In the genomic region with DNA sequence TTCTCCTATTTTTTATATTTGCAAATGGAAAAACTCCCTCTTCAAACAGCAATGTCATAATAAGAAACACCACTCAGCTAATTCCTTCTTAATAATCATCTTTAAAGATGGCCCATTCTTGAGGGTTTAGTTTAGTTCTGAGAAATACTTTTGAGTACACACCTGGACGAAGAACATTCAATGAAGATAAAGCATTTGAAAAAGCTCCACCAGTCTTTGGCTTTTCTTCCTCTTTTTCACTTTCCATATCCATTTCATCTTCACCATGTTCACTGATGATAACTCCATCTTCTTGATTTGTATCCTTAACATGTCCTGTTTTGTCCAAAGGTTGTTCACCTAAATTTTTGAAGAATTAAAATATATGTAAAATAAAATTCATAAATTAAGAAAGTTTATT, we compare ENCODE assay signal across 20 cellular contexts. TPM values are rescaled to one million over a fixed set of nuclear protein-coding genes. Genes with fewer than 3 reads are reported as not detected.
DNase-seq lines count a peak whose midpoint lies in the region; ATAC-seq, FAIRE-seq and TF ChIP-seq lines count a peak whose summit lies in the region.
"Had no signal": no experiment of that assay in that cellular context is flagged by ENCODE, and none has a peak within 500 bp of the region (broad histone marks: within the 10 kb centered on the region; RNA-seq: fewer than 3 reads in every experiment).

No MANE protein-coding gene starts in this region.

- TF ChIP-seq CTCF in OCI-LY7 (conservative IDR thresholded peaks at IDR 0.05; ENCODE audit: low read length) (no peak), GM10248 (IDR thresholded peaks at IDR 0.05; ENCODE audit: control extremely low read depth, extremely low read depth, low read depth, missing control alignments) (no peak)

- H3K9me3 Mint-ChIP-seq in memory B cell: no peaks in the 10 kb centered on the region
- H3K9me3 Mint-ChIP-seq: CD14-positive monocyte, IgD-negative memory B cell had no signal

- peaks cover 15% of the 10 kb centered on the region for H4K20me1 ChIP-seq in OCI-LY7 (ENCODE audit: insufficient read depth, low read length)

- H3K36me3 ChIP-seq in OCI-LY7 (ENCODE audit: insufficient read depth, low read length): peaks cover 99% of the 10 kb centered on the region

- BruUV-seq in OCI-LY7 (replicated peaks; lab: Mats Ljungman, UMichigan): no TSS peak

- H3K9me2 ChIP-seq in OCI-LY7 (ENCODE audit: insufficient read depth, low read length): no peaks in the 10 kb centered on the region

- H3K36me3 Mint-ChIP-seq in memory B cell: peaks cover 41% of the 10 kb centered on the region

- no peak overlapping the region for H3K4me3 Mint-ChIP-seq in memory B cell
- H3K4me3 Mint-ChIP-seq: CD14-positive monocyte had no signal

- H3K27me3 Mint-ChIP-seq in memory B cell: no peaks in the 10 kb centered on the region
- H3K27me3 Mint-ChIP-seq: IgD-negative memory B cell had no signal

- FAIRE-seq in A204.1 (lab: Jason Lieb, UNC) (peak; percentile 19), GM18507 (lab: Jason Lieb, UNC) (peak; percentile 26)
- FAIRE-seq: GM19239 had no signal

- peaks cover 24% of the 10 kb centered on the region for H3K4me1 Mint-ChIP-seq in memory B cell

- no peak overlapping the region for H3K4me2 ChIP-seq in OCI-LY7 (ENCODE audit: low read length)

- H3K27ac Mint-ChIP-seq in memory B cell: no peak overlapping the region

- H3K4me1 ChIP-seq in OCI-LY7 (ENCODE audit: insufficient read depth, low read length, poor library complexity, severe bottlenecking): peaks cover 18% of the 10 kb centered on the region

- CTCF ChIA-PET in OCI-LY7 (lab: Charles Lee; ENCODE audit: unreplicated experiment): interaction anchor here (0.5 to 0.6 kb wide), 2 partner anchors 443 to 1138 kb away, joined by 3 read pairs; no protein-coding TSS in a partner anchor
- CTCF ChIA-PET in GM10248 (lab: Yijun Ruan, JAX): interaction anchor here (1.0 to 1.7 kb wide), 2 partner anchors 8 to 9 kb away, joined by 4 to 6 read pairs; no protein-coding TSS in a partner anchor

- POLR2A ChIA-PET in OCI-LY7 (lab: Charles Lee) (interaction anchor here (0.6 to 1.9 kb wide), 4 partner anchors 9 to 56 kb away, joined by 4 to 13 read pairs (median 5); a partner anchor contains a TSS), GM10248 (lab: Yijun Ruan, JAX) (interaction anchor here (0.8 kb wide), 1 partner anchor 9 kb away, joined by 6 read pairs; no protein-coding TSS in a partner anchor)

- H3K27ac ChIP-seq in OCI-LY7 (ENCODE audit: low read depth, low read length, poor library complexity, severe bottlenecking): no peak overlapping the region
- H3K27ac ChIP-seq: SK-N-MC had no signal

- no peak overlapping the region for H2AFZ ChIP-seq in OCI-LY7 (ENCODE audit: low read length)

- DNase-seq in GM18507 (ENCODE audit: extremely low spot score, insufficient read length, low read depth): no peak
- DNase-seq in OCI-LY7 (ENCODE audit: low spot score): peak; percentile 13
- DNase-seq in memory B cell (ENCODE audit: low spot score in 2 of 2): peak in 1 of 2 donors; percentile 9
- no peak for DNase-seq in GOT3 (lab: John Stamatoyannopoulos, UW)
- no peak for DNase-seq in activated gamma-delta T cell (lab: John Stamatoyannopoulos, UW)
- no peak for DNase-seq in GM10248 (ENCODE audit: extremely low spot score)
- DNase-seq: DMS79 treated with DMSO at 0.1 percent for 48 hours, NCI-H1105 treated with DMSO at 0.1 percent for 48 hours, NCI-H2029 treated with DMSO at 0.1 percent for 48 hours, NCI-H2171, NCI-H82, PC-3, Right ventricle myocardium superior, SW 1271, T-helper 2 cell had no signal

- intact Hi-C loops in OCI-LY7 (cut with micrococcal nuclease; ENCODE audit: unreplicated experiment): no loop called here

- ATAC-seq in memory B cell (ENCODE audit: low read depth): peak; percentile 62
- ATAC-seq: PC-3 had no signal

- H3K4me3 ChIP-seq in OCI-LY7 (ENCODE audit: low read depth, low read length, poor library complexity, severe bottlenecking): no peak overlapping the region
- H3K4me3 ChIP-seq: SK-N-MC had no signal

- H3K79me2 ChIP-seq in OCI-LY7 (ENCODE audit: insufficient read depth, low read depth, low read length): peaks cover 69% of the 10 kb centered on the region

- peaks cover 14% of the 10 kb centered on the region; the same call in 1 of the 2 replicates for H3K9me3 ChIP-seq in OCI-LY7 (ENCODE audit: low read length)

RNA-seq across cellular contexts. Expression of a gene that starts 7.4 kb away (rescaled TPM):
- 78.3 and 93.3 TPM in 2 replicates for total RNA-seq in OCI-LY7 (2014; rRNA removed; shearing (Covaris generic))
- 68.0 and 87.0 TPM in 2 replicates for total RNA-seq in OCI-LY7 (2022)

RNA-seq across cellular contexts. Expression of a gene that starts 36.4 kb away (rescaled TPM):
- 3.0 and 3.8 TPM in 2 replicates for total RNA-seq in OCI-LY7 (2014; rRNA removed; shearing (Covaris generic))
- 8.0 and 9.9 TPM in 2 replicates for total RNA-seq in OCI-LY7 (2022)
